11 cellular contexts compared by ENCODE assay signal in genomic region chr17:59342681-59343127, GRCh38. TPM values are rescaled to one million over a fixed set of nuclear protein-coding genes. Genes with fewer than 3 reads are reported as not detected.
DNase-seq lines count a peak whose midpoint lies in the region; ATAC-seq and TF ChIP-seq lines count a peak whose summit lies in the region.
"Had no signal": no experiment of that assay in that cellular context is flagged by ENCODE, and none has a peak within 500 bp of the region (broad histone marks: within the 10 kb centered on the region; RNA-seq: fewer than 3 reads in every experiment).

No MANE protein-coding gene starts in this region.

- peak overlapping the region in 3 of 8 donors; percentile 0 to 16 (median 4) for H3K4me3 Mint-ChIP-seq in CD4-positive, alpha-beta memory T cell
- H3K4me3 Mint-ChIP-seq in activated B cell treated with CpG ODN at 0.5 μM for 24 hours (no peak overlapping the region), progenitor cell of endocrine pancreas (ENCODE audit: low read depth) (no peak overlapping the region)
- H3K4me3 Mint-ChIP-seq in activated naive CD8-positive, alpha-beta T cell: peak overlapping the region; percentile 17
- H3K4me3 Mint-ChIP-seq: CD14-positive monocyte had no signal

- ATAC-seq in activated B cell treated with CpG ODN at 0.5 μM for 24 hours (ENCODE audit: low read depth): peak; percentile 72
- ATAC-seq in HG03469 (IDR thresholded peaks at IDR 0.05; ENCODE audit: unreplicated experiment): no peak

- peak overlapping the region in 5 of 7 donors; percentile 1 to 80 (median 19) for H3K27ac Mint-ChIP-seq in CD4-positive, alpha-beta memory T cell
- H3K27ac Mint-ChIP-seq in activated B cell treated with CpG ODN at 0.5 μM for 24 hours (peak overlapping the region; percentile 57), progenitor cell of endocrine pancreas (peak overlapping the region; percentile 79)
- H3K27ac Mint-ChIP-seq in activated naive CD8-positive, alpha-beta T cell: peak overlapping the region; percentile 88

- 60 to 66% methylated on average over 4 of the region's 4 CpGs for WGBS in tibial nerve, 2 donors

- TF ChIP-seq EP300 in tibial nerve (IDR thresholded peaks at IDR 0.05): no peak

- H3K9me3 ChIP-seq in CD4-positive, alpha-beta memory T cell (ENCODE audit: control insufficient read depth in 1 of 2, low read length in 2 of 2): no peaks in the 10 kb centered on the region
- no peaks in the 10 kb centered on the region for H3K9me3 ChIP-seq in tibial nerve
- H3K9me3 ChIP-seq in WERI-Rb-1 (ENCODE audit: severe bottlenecking): peaks cover 3% of the 10 kb centered on the region

- no peak for TF ChIP-seq CTCF in activated B cell treated with CpG ODN at 0.5 μM for 24 hours (IDR thresholded peaks at IDR 0.05)
- no peak for TF ChIP-seq CTCF in progenitor cell of endocrine pancreas (IDR thresholded peaks at IDR 0.05; ENCODE audit: unreplicated experiment)
- TF ChIP-seq CTCF in tibial nerve (IDR thresholded peaks at IDR 0.05): no peak
- TF ChIP-seq CTCF in WERI-Rb-1 (IDR thresholded peaks at IDR 0.05; ENCODE audit: low read depth, low read length): no peak

- H3K27ac ChIP-seq in CD4-positive, alpha-beta memory T cell (ENCODE audit: low read depth, low read length): no peak overlapping the region
- H3K27ac ChIP-seq in tibial nerve (peak overlapping the region in 1 of 4 donors; percentile 11), WERI-Rb-1 (no peak overlapping the region)

- H3K4me3 ChIP-seq in CD4-positive, alpha-beta memory T cell (ENCODE audit: low read length in 2 of 2): no peak overlapping the region
- H3K4me3 ChIP-seq in tibial nerve (no peak overlapping the region), WERI-Rb-1 (ENCODE audit: low read depth, low read length) (no peak overlapping the region)

- DNase-seq in CD4-positive, alpha-beta memory T cell: no peak
- no peak for DNase-seq in activated B cell treated with CpG ODN at 0.5 μM for 24 hours
- no peak for DNase-seq in progenitor cell of endocrine pancreas (ENCODE audit: low spot score, unreplicated experiment)
- no peak for DNase-seq in tibial nerve (ENCODE audit: low spot score in 2 of 2)
- no peak for DNase-seq in WERI-Rb-1
- DNase-seq: NCI-H226; OCI-M1; stimulated activated CD4-positive, alpha-beta T cell treated with anti-CD3 and anti-CD28 coated beads, Interleukin-12 subunit alpha, Interleukin-12 subunit beta, amount 100 ng/mL, for 4 hours had no signal

- peaks cover 45 to 68% (median 59%) of the 10 kb centered on the region in 4 donors for H3K4me1 Mint-ChIP-seq in CD4-positive, alpha-beta memory T cell
- H3K4me1 Mint-ChIP-seq in activated B cell treated with CpG ODN at 0.5 μM for 24 hours (peaks cover 61% of the 10 kb centered on the region), progenitor cell of endocrine pancreas (ENCODE audit: low read depth) (peaks cover 32% of the 10 kb centered on the region)
- peaks cover 67% of the 10 kb centered on the region for H3K4me1 Mint-ChIP-seq in activated naive CD8-positive, alpha-beta T cell (ENCODE audit: low read depth)

- H3K36me3 ChIP-seq in CD4-positive, alpha-beta memory T cell (ENCODE audit: insufficient read depth, low read length): peaks cover 6% of the 10 kb centered on the region
- H3K36me3 ChIP-seq in tibial nerve (no peaks in the 10 kb centered on the region), WERI-Rb-1 (no peaks in the 10 kb centered on the region)

- CTCF ChIA-PET in CD4-positive, alpha-beta memory T cell (lab: Charles Lee; ENCODE audit: partially characterized antibody): interaction anchor here (0.8 to 1.0 kb wide), 3 partner anchors 13 to 99 kb away, joined by 3 read pairs; no protein-coding TSS in a partner anchor
- CTCF ChIA-PET in activated B cell treated with CpG ODN at 0.5 μM for 24 hours (lab: Charles Lee): interaction anchor here (1.0 to 1.9 kb wide), 3 partner anchors 13 to 20 kb away, joined by 3 to 5 read pairs (median 4); no protein-coding TSS in a partner anchor

- H3K27me3 ChIP-seq in CD4-positive, alpha-beta memory T cell (ENCODE audit: insufficient read depth, low read length): no peaks in the 10 kb centered on the region
- H3K27me3 ChIP-seq in tibial nerve: no peaks in the 10 kb centered on the region
- no peaks in the 10 kb centered on the region for H3K27me3 ChIP-seq in WERI-Rb-1 (ENCODE audit: insufficient read depth, low read depth, severe bottlenecking)

- POLR2A ChIA-PET in CD4-positive, alpha-beta memory T cell (lab: Charles Lee; ENCODE audit: partially characterized antibody): interaction anchor here (0.7 to 2.4 kb wide), 3 partner anchors 11 to 20 kb away, joined by 3 to 10 read pairs (median 3); partner anchors contain the start of gene YPEL2
- POLR2A ChIA-PET in activated B cell treated with CpG ODN at 0.5 μM for 24 hours (lab: Charles Lee): interaction anchor here (0.7 to 1.4 kb wide), 2 partner anchors 10 to 20 kb away, joined by 3 to 4 read pairs; no protein-coding TSS in a partner anchor

- H3K27me3 Mint-ChIP-seq in CD4-positive, alpha-beta memory T cell: no peaks in the 10 kb centered on the region
- H3K27me3 Mint-ChIP-seq in activated B cell treated with CpG ODN at 0.5 μM for 24 hours: no peaks in the 10 kb centered on the region
- no peaks in the 10 kb centered on the region for H3K27me3 Mint-ChIP-seq in activated naive CD8-positive, alpha-beta T cell
- no peaks in the 10 kb centered on the region for H3K27me3 Mint-ChIP-seq in progenitor cell of endocrine pancreas

- peaks cover 0 to 4% of the 10 kb centered on the region in 2 donors for H3K36me3 Mint-ChIP-seq in CD4-positive, alpha-beta memory T cell
- H3K36me3 Mint-ChIP-seq in activated B cell treated with CpG ODN at 0.5 μM for 24 hours (ENCODE audit: low read depth): peaks cover 4% of the 10 kb centered on the region
- H3K36me3 Mint-ChIP-seq in activated naive CD8-positive, alpha-beta T cell: peaks cover 7% of the 10 kb centered on the region
- no peaks in the 10 kb centered on the region for H3K36me3 Mint-ChIP-seq in progenitor cell of endocrine pancreas (ENCODE audit: insufficient read depth)

- TF ChIP-seq POLR2A in tibial nerve (IDR thresholded peaks at IDR 0.05): no peak

- intact Hi-C loops in CD4-positive, alpha-beta memory T cell (cut with micrococcal nuclease): no loop called here
- intact Hi-C loops in activated B cell treated with CpG ODN at 0.5 μM for 24 hours (cut with micrococcal nuclease): no loop called here

- H3K4me1 ChIP-seq in CD4-positive, alpha-beta memory T cell (ENCODE audit: insufficient read depth, low read length): peaks cover 26% of the 10 kb centered on the region
- H3K4me1 ChIP-seq in tibial nerve: peaks cover 0 to 96% (median 27%) of the 10 kb centered on the region in 4 donors

- H3K9me3 Mint-ChIP-seq in CD4-positive, alpha-beta memory T cell: no peaks in the 10 kb centered on the region
- H3K9me3 Mint-ChIP-seq in activated B cell treated with CpG ODN at 0.5 μM for 24 hours (no peaks in the 10 kb centered on the region), progenitor cell of endocrine pancreas (ENCODE audit: low read depth) (no peaks in the 10 kb centered on the region)
- H3K9me3 Mint-ChIP-seq in activated naive CD8-positive, alpha-beta T cell (ENCODE audit: low read depth): no peaks in the 10 kb centered on the region
- H3K9me3 Mint-ChIP-seq: CD14-positive monocyte had no signal

RNA-seq across cellular contexts. Expression of gene YPEL2, which starts 11.2 kb away (rescaled TPM):
- 10 to 100 TPM; 42.2 to 42.4 TPM for total RNA-seq in CD4-positive, alpha-beta memory T cell
- polyA plus RNA-seq in CD4-positive, alpha-beta memory T cell: 10 to 100 TPM in 1 of 2 donors, 1 to 10 TPM in 1; 9.9 to 20.3 TPM
- total RNA-seq in activated B cell treated with CpG ODN at 0.5 μM for 24 hours: 18.3 and 19.5 TPM in 2 replicates
- total RNA-seq in progenitor cell of endocrine pancreas: 39.9 and 40.8 TPM in 2 replicates
- total RNA-seq in tibial nerve: 10 to 100 TPM; 33.6 to 59.9 (median 48.7) TPM

Comparison
In these comparisons a context has a peak if more than half of its experiments do, and no peak if none do; other contexts are left out.
1. H3K27ac Mint-ChIP-seq: peak in every context shown above with its lines; median percentile 88 in activated naive CD8-positive, alpha-beta T cell; 79 in progenitor cell of endocrine pancreas; 57 in activated B cell treated with CpG ODN at 0.5 μM for 24 hours; 19 in CD4-positive, alpha-beta memory T cell.